Comparison of ENCODE assay signal across 23 cellular contexts in genomic region chr5:167511-167910, GRCh38. TPM values are rescaled to one million over a fixed set of nuclear protein-coding genes. Genes with fewer than 3 reads are reported as not detected.
DNase-seq lines count a peak whose midpoint lies in the region; ATAC-seq, FAIRE-seq and TF ChIP-seq lines count a peak whose summit lies in the region.
"Had no signal": no experiment of that assay in that cellular context is flagged by ENCODE, and none has a peak within 500 bp of the region (broad histone marks: within the 10 kb centered on the region; RNA-seq: fewer than 3 reads in every experiment).

No MANE protein-coding gene starts in this region.

- H3K27ac Mint-ChIP-seq in astrocyte (ENCODE audit: unreplicated experiment), result peak overlapping the region; percentile 92
- H3K27ac Mint-ChIP-seq: activated naive CD8-positive, alpha-beta T cell treated with anti-CD3 and anti-CD28 coated beads for 36 hours; activated T-cell treated with anti-CD3 and anti-CD28 coated beads, Interleukin-2, amount 50 U/mL, for 72 hours; CD8-positive, alpha-beta memory T cell; stimulated activated naive B cell treated with anti-CD40 and anti-IgM and Interleukin-4, amounts not matched to agents 10 μg/mL and 1 μg/mL and 100 μg/mL, for 72 hours had no signal

- no peak overlapping the region for H2BK12ac ChIP-seq in neuronal stem cell (ENCODE audit: low read length)

- DNase-seq in GM04504 (ENCODE audit: low read depth) (peak; percentile 20), astrocyte (ENCODE audit: low read depth) (peak; percentile 10), neuronal stem cell (ENCODE audit: low spot score) (no peak), NCI-H748 treated with DMSO at 0.1 percent for 48 hours (lab: John Stamatoyannopoulos, UW) (no peak)
- DNase-seq: ACHN; activated CD4-positive, alpha-beta T cell treated with anti-CD3 and anti-CD28 coated beads for 1 hour; activated naive CD8-positive, alpha-beta T cell treated with anti-CD3 and anti-CD28 coated beads for 36 hours; activated T-cell treated with anti-CD3 and anti-CD28 coated beads, Interleukin-2, amount 50 U/mL, for 72 hours; CD8-positive, alpha-beta memory T cell; left ventricle myocardium superior; NCI-H1105 treated with DMSO at 0.1 percent for 48 hours; occipital lobe; stimulated activated CD4-positive, alpha-beta T cell treated with anti-CD3 and anti-CD28 coated beads, Interleukin-1b, Interleukin-23, amount 100 ng/mL, for 48 hours; stimulated activated naive B cell treated with anti-CD40 and anti-IgM and Interleukin-4, amounts not matched to agents 10 μg/mL and 1 μg/mL and 100 μg/mL, for 72 hours; SW 1271 had no signal

- H2BK5ac ChIP-seq in neuronal stem cell (ENCODE audit: low read length), result no peak overlapping the region

- H3K36me3 Mint-ChIP-seq in astrocyte (ENCODE audit: low read depth, unreplicated experiment), result peaks cover 2% of the 10 kb centered on the region
- H3K36me3 Mint-ChIP-seq: activated naive CD8-positive, alpha-beta T cell treated with anti-CD3 and anti-CD28 coated beads for 36 hours; CD8-positive, alpha-beta memory T cell; stimulated activated naive B cell treated with anti-CD40 and anti-IgM and Interleukin-4, amounts not matched to agents 10 μg/mL and 1 μg/mL and 100 μg/mL, for 72 hours had no signal

- H3K79me1 ChIP-seq in neuronal stem cell (ENCODE audit: low read depth, low read length), result no peaks in the 10 kb centered on the region

- no peak for TF ChIP-seq CTCF in astrocyte (IDR thresholded peaks at IDR 0.05; ENCODE audit: insufficient read depth, low read depth, low read length)

- H3K4me3 ChIP-seq in ACC112 (ENCODE audit: low read depth, low read length) (no peak overlapping the region), astrocyte (ENCODE audit: insufficient read depth, low read depth, low read length) (no peak overlapping the region), neuronal stem cell (ENCODE audit: low read length in 2 of 2) (no peak overlapping the region)
- H3K4me3 ChIP-seq: thoracic aorta had no signal

- peaks cover 13% of the 10 kb centered on the region for H3K27me3 Mint-ChIP-seq in astrocyte (ENCODE audit: low read depth, unreplicated experiment)
- H3K27me3 Mint-ChIP-seq: activated naive CD8-positive, alpha-beta T cell treated with anti-CD3 and anti-CD28 coated beads for 36 hours; CD8-positive, alpha-beta memory T cell; stimulated activated naive B cell treated with anti-CD40 and anti-IgM and Interleukin-4, amounts not matched to agents 10 μg/mL and 1 μg/mL and 100 μg/mL, for 72 hours had no signal

- H3K4me3 Mint-ChIP-seq in astrocyte (ENCODE audit: unreplicated experiment), result no peak overlapping the region
- H3K4me3 Mint-ChIP-seq: activated naive CD8-positive, alpha-beta T cell treated with anti-CD3 and anti-CD28 coated beads for 36 hours; activated T-cell treated with anti-CD3 and anti-CD28 coated beads, Interleukin-2, amount 50 U/mL, for 72 hours; CD8-positive, alpha-beta memory T cell; stimulated activated naive B cell treated with anti-CD40 and anti-IgM and Interleukin-4, amounts not matched to agents 10 μg/mL and 1 μg/mL and 100 μg/mL, for 72 hours had no signal

- H3K9me3 Mint-ChIP-seq in astrocyte (ENCODE audit: unreplicated experiment), result peaks cover 5% of the 10 kb centered on the region
- H3K9me3 Mint-ChIP-seq: activated naive CD8-positive, alpha-beta T cell treated with anti-CD3 and anti-CD28 coated beads for 36 hours; activated T-cell treated with anti-CD3 and anti-CD28 coated beads, Interleukin-2, amount 50 U/mL, for 72 hours; CD8-positive, alpha-beta memory T cell had no signal

- ATAC-seq in HG03139 (IDR thresholded peaks at IDR 0.05; ENCODE audit: unreplicated experiment) (no peak), esophagus mucosa (no peak), GM18867 (IDR thresholded peaks at IDR 0.05; ENCODE audit: unreplicated experiment) (no peak)
- ATAC-seq: activated T-cell treated with anti-CD3 and anti-CD28 coated beads, Interleukin-2, amount 50 U/mL, for 72 hours; left ventricle myocardium superior; stimulated activated naive B cell treated with anti-CD40 and anti-IgM and Interleukin-4, amounts not matched to agents 10 μg/mL and 1 μg/mL and 100 μg/mL, for 72 hours had no signal

- H4K20me1 ChIP-seq in astrocyte (ENCODE audit: insufficient read depth, low read length), result no peaks in the 10 kb centered on the region

- H3K14ac ChIP-seq in neuronal stem cell (ENCODE audit: low read length), result no peak overlapping the region

- peak overlapping the region; percentile 86 for H3K9ac ChIP-seq in astrocyte (ENCODE audit: low read length)
- H3K9ac ChIP-seq in neuronal stem cell (ENCODE audit: low read depth, low read length, poor library complexity), result no peak overlapping the region

- H3K4me1 Mint-ChIP-seq in astrocyte (ENCODE audit: low read depth, unreplicated experiment), result peaks cover 11% of the 10 kb centered on the region
- H3K4me1 Mint-ChIP-seq: activated naive CD8-positive, alpha-beta T cell treated with anti-CD3 and anti-CD28 coated beads for 36 hours; CD8-positive, alpha-beta memory T cell; stimulated activated naive B cell treated with anti-CD40 and anti-IgM and Interleukin-4, amounts not matched to agents 10 μg/mL and 1 μg/mL and 100 μg/mL, for 72 hours had no signal

- H3K4me2 ChIP-seq in astrocyte (ENCODE audit: low read length) (no peak overlapping the region), neuronal stem cell (ENCODE audit: insufficient read depth, low read length, poor library complexity, severe bottlenecking) (no peak overlapping the region)

- no peak overlapping the region for H3K23ac ChIP-seq in neuronal stem cell (ENCODE audit: low read depth, low read length, poor library complexity)

- no peaks in the 10 kb centered on the region for H3K79me2 ChIP-seq in ACC112 (ENCODE audit: control insufficient read depth, insufficient read depth, low read length, unreplicated experiment)
- no peaks in the 10 kb centered on the region for H3K79me2 ChIP-seq in astrocyte (ENCODE audit: insufficient read depth, low read length)

- no peak overlapping the region for H2BK120ac ChIP-seq in neuronal stem cell (ENCODE audit: low read depth, low read length)

- H3K4me1 ChIP-seq in ACC112 (ENCODE audit: control insufficient read depth, insufficient read depth, low read length, unreplicated experiment) (peaks cover 16% of the 10 kb centered on the region), astrocyte (ENCODE audit: insufficient read depth, low read length) (peaks cover 24% of the 10 kb centered on the region), neuronal stem cell (ENCODE audit: control insufficient read depth in 2 of 2, insufficient read depth in 1 of 2, low read depth in 1 of 2, low read length in 2 of 2) (peaks cover 2 to 42% of the 10 kb centered on the region in 2 donors)

- H3K9me3 ChIP-seq in astrocyte (ENCODE audit: insufficient read depth, low read depth, low read length) (no peaks in the 10 kb centered on the region), neuronal stem cell (replicated peaks in 1 of 2; ENCODE audit: control insufficient read depth in 2 of 2, insufficient read depth in 1 of 2, low read depth in 1 of 2, low read length in 2 of 2) (peaks cover 0 to 3% of the 10 kb centered on the region in 2 donors)
- H3K9me3 ChIP-seq: thoracic aorta had no signal

- no peak overlapping the region for H3K4ac ChIP-seq in neuronal stem cell (ENCODE audit: low read length)

- H2BK15ac ChIP-seq in neuronal stem cell (ENCODE audit: low read length), result no peak overlapping the region

- H3K27ac ChIP-seq in ACC112 (ENCODE audit: low read depth, low read length) (peak overlapping the region; percentile 76; the same call in 1 of the 2 replicates), astrocyte (ENCODE audit: low read depth, low read length) (peak overlapping the region; percentile 99), neuronal stem cell (replicated peaks; ENCODE audit: low read length) (no peak overlapping the region)
- H3K27ac ChIP-seq: thoracic aorta had no signal

- H4K91ac ChIP-seq in neuronal stem cell (ENCODE audit: low read depth, low read length, poor library complexity), result no peak overlapping the region

- H4K8ac ChIP-seq in neuronal stem cell (ENCODE audit: low read depth, low read length), result no peak overlapping the region

- H2AFZ ChIP-seq in ACC112 (ENCODE audit: low read length, unreplicated experiment), result no peak overlapping the region
- no peak overlapping the region for H2AFZ ChIP-seq in astrocyte (ENCODE audit: low read depth, low read length)
- H2AFZ ChIP-seq in neuronal stem cell (ENCODE audit: low read length), result no peak overlapping the region

- H3K27me3 ChIP-seq in ACC112 (ENCODE audit: insufficient read depth, low read length) (no peaks in the 10 kb centered on the region), astrocyte (ENCODE audit: insufficient read depth, low read length) (no peaks in the 10 kb centered on the region), neuronal stem cell (ENCODE audit: control insufficient read depth in 3 of 3, insufficient read depth in 3 of 3, low read depth in 1 of 3, low read length in 3 of 3) (no peaks in the 10 kb centered on the region)

- WGBS in neuronal stem cell (ENCODE audit: extremely low coverage in 2 of 2, insufficient read length in 2 of 2, insufficient replicate concordance in 1 of 2), 2 donors, result no CpG with 5 or more reads among the region's 7 CpGs

- no peak for FAIRE-seq in astrocyte (lab: Jason Lieb, UNC)

- H3K18ac ChIP-seq in neuronal stem cell (ENCODE audit: low read length), result peak overlapping the region; percentile 83

- no peaks in the 10 kb centered on the region for H3K36me3 ChIP-seq in ACC112 (ENCODE audit: insufficient read depth, low read length)
- no peaks in the 10 kb centered on the region for H3K36me3 ChIP-seq in astrocyte (ENCODE audit: insufficient read depth, low read length)
- peaks cover 3 to 35% of the 10 kb centered on the region in 2 donors for H3K36me3 ChIP-seq in neuronal stem cell (replicated peaks in 1 of 2; ENCODE audit: control insufficient read depth in 2 of 2, insufficient read depth in 2 of 2, low read length in 2 of 2)
- H3K36me3 ChIP-seq: thoracic aorta had no signal

- no peak overlapping the region for H2AK5ac ChIP-seq in neuronal stem cell (ENCODE audit: low read depth, low read length)

RNA-seq across cellular contexts. Expression of gene LRRC14B, which starts 23.8 kb away (rescaled TPM):
- not detected in 2 replicates for total RNA-seq in astrocyte
- 0.03 TPM for polyA plus RNA-seq in neuronal stem cell (2013, experiment 1 of 2)
- polyA plus RNA-seq in neuronal stem cell (2013, experiment 2 of 2), result not detected
- not detected for total RNA-seq in esophagus mucosa
- total RNA-seq: activated CD8-positive, alpha-beta memory T cell treated with anti-CD3 and anti-CD28 coated beads for 36 hours; activated T-cell treated with anti-CD3 and anti-CD28 coated beads, Interleukin-2, amount 50 U/mL, for 72 hours; CD8-positive, alpha-beta memory T cell; mucosa of gallbladder; NCI-H460; occipital lobe; thoracic aorta had no signal
- polyA plus RNA-seq: CD8-positive, alpha-beta memory T cell had no signal

RNA-seq across cellular contexts. Expression of gene CCDC127, which starts 50.4 kb away (rescaled TPM):
- total RNA-seq in astrocyte (5.6 and 8.8 TPM in 2 replicates), esophagus mucosa (1.6 TPM)
- polyA plus RNA-seq in neuronal stem cell (2013, experiment 1 of 2), result 5.2 TPM
- polyA plus RNA-seq in neuronal stem cell (2013, experiment 2 of 2), result 5.1 TPM

RNA-seq across cellular contexts. Expression of gene SDHA, which starts 50.6 kb away (rescaled TPM):
- total RNA-seq in astrocyte (91.7 and 102 TPM in 2 replicates), esophagus mucosa (53.6 TPM)
- polyA plus RNA-seq in neuronal stem cell (2013, experiment 1 of 2), result 60.5 TPM
- 67.5 TPM for polyA plus RNA-seq in neuronal stem cell (2013, experiment 2 of 2)

Comparison
In these comparisons a context has a peak if more than half of its experiments do, and no peak if none do; other contexts are left out.
1. DNase-seq: peak in GM04504 (single experiment) and astrocyte (single experiment); none in neuronal stem cell (single experiment) and NCI-H748 treated with DMSO at 0.1 percent for 48 hours (single experiment).